25 cellular contexts compared by ENCODE assay signal in the genomic region with DNA sequence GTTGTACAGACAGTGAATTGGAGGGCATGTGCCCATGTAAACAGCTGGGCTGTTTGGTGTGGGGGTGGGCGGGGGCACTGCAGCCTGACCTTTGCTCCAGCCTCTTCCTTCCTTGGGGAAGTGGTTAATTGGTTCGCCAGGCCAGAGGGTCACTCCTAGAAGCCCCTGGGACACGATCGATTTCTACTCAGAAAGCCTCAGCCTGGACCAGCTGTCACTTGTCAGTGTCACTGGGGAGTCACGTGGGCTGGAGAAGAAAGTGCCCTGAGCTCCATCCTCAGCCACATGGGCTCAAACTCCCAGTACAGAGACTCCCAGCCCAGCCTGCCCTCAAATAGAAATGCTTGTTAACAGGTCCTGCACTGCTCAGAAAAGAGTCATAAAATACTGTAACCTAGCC.
"Had no signal": no experiment of that assay in that cellular context is flagged by ENCODE, and none has a peak within 500 bp of the region (broad histone marks: within the 10 kb centered on the region; RNA-seq: fewer than 3 reads in every experiment).

No MANE protein-coding gene starts in this region.

- H3K27ac Mint-ChIP-seq: mesothelial cell of epicardium; progenitor cell of endocrine pancreas; stimulated activated naive CD8-positive, alpha-beta T cell treated with anti-CD3 and anti-CD28 coated beads, Interleukin-15, Interleukin-2, amounts not matched to agents 100 ng/mL and 50 ng/mL, for 24 hours; T-helper 1 cell treated with Interleukin-12 subunit alpha and Interleukin-12 subunit beta and Interleukin-4 antibody, amounts not matched to agents 30 μg/mL and 1 μg/mL, for 36 hours had no signal

- H3K27me3 Mint-ChIP-seq: stimulated activated naive CD8-positive, alpha-beta T cell treated with anti-CD3 and anti-CD28 coated beads, Interleukin-15, Interleukin-2, amounts not matched to agents 100 ng/mL and 50 ng/mL, for 24 hours had no signal

- H3K27me3 ChIP-seq: ascending aorta, hepatocyte, transverse colon, uterus had no signal

- H3K9me3 ChIP-seq: ascending aorta, transverse colon, uterus had no signal

- H3K36me3 ChIP-seq: ascending aorta, transverse colon, uterus had no signal

- H3K4me3 ChIP-seq: ascending aorta, hepatocyte, lung, transverse colon, uterus had no signal

- H2AFZ ChIP-seq: hepatocyte had no signal

- H3K4me1 ChIP-seq: ascending aorta, transverse colon, uterus had no signal

- DNase-seq: activated CD4-positive, alpha-beta T cell treated with anti-CD3 and anti-CD28 coated beads, Interleukin-2, amount 50 U/mL, for 1 hour; activated CD4-positive, CD25-positive, alpha-beta regulatory T cell treated with anti-CD3 and anti-CD28 coated beads, Interleukin-2, amount 50 U/mL, for 72 hours; activated CD8-positive, alpha-beta memory T cell treated with anti-CD3 and anti-CD28 coated beads for 24 hours; activated CD8-positive, alpha-beta memory T cell treated with anti-CD3 and anti-CD28 coated beads, Interleukin-2, amount 50 U/mL, for 48 hours; activated effector memory CD4-positive, alpha-beta T cell treated with Interleukin-2 at 50 U/mL for 16 hours; activated naive CD4-positive, alpha-beta T cell treated with anti-CD3 and anti-CD28 coated beads, Interleukin-2, amount 50 U/mL, for 16 hours; activated T-cell treated with anti-CD3 and anti-CD28 coated beads, Interleukin-2, amount 50 U/mL, for 48 hours; cerebellar nuclear complex; cortex of kidney; effector CD4-positive, alpha-beta T cell; small intestine; stimulated activated CD4-positive, alpha-beta T cell treated with anti-CD3 and anti-CD28 coated beads, Interleukin-15, amount 100 ng/mL, for 24 hours; stimulated activated CD4-positive, alpha-beta T cell treated with anti-CD3 and anti-CD28 coated beads, Interleukin-2, amount 100 ng/mL, for 48 hours; transverse colon; uterus had no signal

- H3K9me3 Mint-ChIP-seq: mesothelial cell of epicardium; nephron; stimulated activated naive CD8-positive, alpha-beta T cell treated with anti-CD3 and anti-CD28 coated beads, Interleukin-15, Interleukin-2, amounts not matched to agents 100 ng/mL and 50 ng/mL, for 24 hours; T-helper 1 cell treated with Interleukin-12 subunit alpha and Interleukin-12 subunit beta and Interleukin-4 antibody, amounts not matched to agents 30 μg/mL and 1 μg/mL, for 36 hours had no signal

- H3K4me2 ChIP-seq: hepatocyte had no signal

- H3K27ac ChIP-seq: ascending aorta, hepatocyte, transverse colon, uterus had no signal

- ATAC-seq: esophagus mucosa, right cardiac atrium had no signal

- FAIRE-seq: small intestine had no signal

- H3K36me3 Mint-ChIP-seq: mesothelial cell of epicardium had no signal

- H3K4me3 Mint-ChIP-seq: mesothelial cell of epicardium; nephron; stimulated activated naive CD8-positive, alpha-beta T cell treated with anti-CD3 and anti-CD28 coated beads, Interleukin-15, Interleukin-2, amounts not matched to agents 100 ng/mL and 50 ng/mL, for 24 hours; T-helper 1 cell treated with Interleukin-12 subunit alpha and Interleukin-12 subunit beta and Interleukin-4 antibody, amounts not matched to agents 30 μg/mL and 1 μg/mL, for 36 hours had no signal

- H3K79me2 ChIP-seq: hepatocyte had no signal
